ENCODE assay signal across 1 cellular context in the genomic region with DNA sequence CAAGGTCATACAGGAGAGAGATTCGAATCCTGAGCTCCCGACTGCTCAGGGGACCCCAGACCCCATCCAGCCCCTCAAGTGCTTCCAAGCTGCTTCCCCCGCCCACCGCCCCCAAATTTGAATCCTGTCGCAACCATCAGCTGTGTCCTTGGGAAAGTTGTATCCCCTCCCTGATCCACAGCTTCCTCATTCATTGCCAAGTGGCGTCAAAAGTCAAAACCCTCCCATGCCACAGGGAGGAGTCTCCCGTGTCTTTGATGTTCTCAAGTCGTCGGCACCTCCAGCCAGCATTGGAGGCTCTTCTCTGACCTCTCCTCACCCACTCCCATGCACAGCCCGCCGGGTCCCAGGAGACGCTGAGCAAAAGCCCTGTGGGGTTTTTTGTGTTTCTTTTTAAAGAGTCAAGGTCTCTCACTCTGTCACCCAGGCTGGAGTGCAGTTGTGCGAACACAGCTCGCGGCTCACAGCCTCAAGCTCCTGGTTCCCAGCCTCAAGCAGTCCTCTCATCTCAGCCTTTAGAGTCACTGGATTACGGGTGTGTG.
TF ChIP-seq lines count a peak whose summit lies in the region.

No MANE protein-coding gene starts in this region.

TF ChIP-seq in HepG2, 621 proteins besides CTCF, POLR2A, EP300 and RAD21:
- TF ChIP-seq, protein P1, sequence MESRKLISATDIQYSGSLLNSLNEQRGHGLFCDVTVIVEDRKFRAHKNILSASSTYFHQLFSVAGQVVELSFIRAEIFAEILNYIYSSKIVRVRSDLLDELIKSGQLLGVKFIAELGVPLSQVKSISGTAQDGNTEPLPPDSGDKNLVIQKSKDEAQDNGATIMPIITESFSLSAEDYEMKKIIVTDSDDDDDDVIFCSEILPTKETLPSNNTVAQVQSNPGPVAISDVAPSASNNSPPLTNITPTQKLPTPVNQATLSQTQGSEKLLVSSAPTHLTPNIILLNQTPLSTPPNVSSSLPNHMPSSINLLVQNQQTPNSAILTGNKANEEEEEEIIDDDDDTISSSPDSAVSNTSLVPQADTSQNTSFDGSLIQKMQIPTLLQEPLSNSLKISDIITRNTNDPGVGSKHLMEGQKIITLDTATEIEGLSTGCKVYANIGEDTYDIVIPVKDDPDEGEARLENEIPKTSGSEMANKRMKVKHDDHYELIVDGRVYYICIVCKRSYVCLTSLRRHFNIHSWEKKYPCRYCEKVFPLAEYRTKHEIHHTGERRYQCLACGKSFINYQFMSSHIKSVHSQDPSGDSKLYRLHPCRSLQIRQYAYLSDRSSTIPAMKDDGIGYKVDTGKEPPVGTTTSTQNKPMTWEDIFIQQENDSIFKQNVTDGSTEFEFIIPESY (CRISPR knock-in tag; IDR thresholded peaks at IDR 0.05): peak; percentile 66
- TF ChIP-seq, protein P2, sequence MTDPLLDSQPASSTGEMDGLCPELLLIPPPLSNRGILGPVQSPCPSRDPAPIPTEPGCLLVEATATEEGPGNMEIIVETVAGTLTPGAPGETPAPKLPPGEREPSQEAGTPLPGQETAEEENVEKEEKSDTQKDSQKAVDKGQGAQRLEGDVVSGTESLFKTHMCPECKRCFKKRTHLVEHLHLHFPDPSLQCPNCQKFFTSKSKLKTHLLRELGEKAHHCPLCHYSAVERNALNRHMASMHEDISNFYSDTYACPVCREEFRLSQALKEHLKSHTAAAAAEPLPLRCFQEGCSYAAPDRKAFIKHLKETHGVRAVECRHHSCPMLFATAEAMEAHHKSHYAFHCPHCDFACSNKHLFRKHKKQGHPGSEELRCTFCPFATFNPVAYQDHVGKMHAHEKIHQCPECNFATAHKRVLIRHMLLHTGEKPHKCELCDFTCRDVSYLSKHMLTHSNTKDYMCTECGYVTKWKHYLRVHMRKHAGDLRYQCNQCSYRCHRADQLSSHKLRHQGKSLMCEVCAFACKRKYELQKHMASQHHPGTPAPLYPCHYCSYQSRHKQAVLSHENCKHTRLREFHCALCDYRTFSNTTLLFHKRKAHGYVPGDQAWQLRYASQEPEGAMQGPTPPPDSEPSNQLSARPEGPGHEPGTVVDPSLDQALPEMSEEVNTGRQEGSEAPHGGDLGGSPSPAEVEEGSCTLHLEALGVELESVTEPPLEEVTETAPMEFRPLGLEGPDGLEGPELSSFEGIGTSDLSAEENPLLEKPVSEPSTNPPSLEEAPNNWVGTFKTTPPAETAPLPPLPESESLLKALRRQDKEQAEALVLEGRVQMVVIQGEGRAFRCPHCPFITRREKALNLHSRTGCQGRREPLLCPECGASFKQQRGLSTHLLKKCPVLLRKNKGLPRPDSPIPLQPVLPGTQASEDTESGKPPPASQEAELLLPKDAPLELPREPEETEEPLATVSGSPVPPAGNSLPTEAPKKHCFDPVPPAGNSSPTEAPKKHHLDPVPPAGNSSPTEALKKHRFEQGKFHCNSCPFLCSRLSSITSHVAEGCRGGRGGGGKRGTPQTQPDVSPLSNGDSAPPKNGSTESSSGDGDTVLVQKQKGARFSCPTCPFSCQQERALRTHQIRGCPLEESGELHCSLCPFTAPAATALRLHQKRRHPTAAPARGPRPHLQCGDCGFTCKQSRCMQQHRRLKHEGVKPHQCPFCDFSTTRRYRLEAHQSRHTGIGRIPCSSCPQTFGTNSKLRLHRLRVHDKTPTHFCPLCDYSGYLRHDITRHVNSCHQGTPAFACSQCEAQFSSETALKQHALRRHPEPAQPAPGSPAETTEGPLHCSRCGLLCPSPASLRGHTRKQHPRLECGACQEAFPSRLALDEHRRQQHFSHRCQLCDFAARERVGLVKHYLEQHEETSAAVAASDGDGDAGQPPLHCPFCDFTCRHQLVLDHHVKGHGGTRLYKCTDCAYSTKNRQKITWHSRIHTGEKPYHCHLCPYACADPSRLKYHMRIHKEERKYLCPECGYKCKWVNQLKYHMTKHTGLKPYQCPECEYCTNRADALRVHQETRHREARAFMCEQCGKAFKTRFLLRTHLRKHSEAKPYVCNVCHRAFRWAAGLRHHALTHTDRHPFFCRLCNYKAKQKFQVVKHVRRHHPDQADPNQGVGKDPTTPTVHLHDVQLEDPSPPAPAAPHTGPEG (CRISPR knock-in tag; IDR thresholded peaks at IDR 0.05): no peak
- TF ChIP-seq POLR2G (IDR thresholded peaks at IDR 0.05; ENCODE audit: low read depth, low read length) (0 out of 2 replicates have a peak, but pooled peaks have one; percentile 29), TBL1XR1 (IDR thresholded peaks at IDR 0.05; ENCODE audit: borderline replicate concordance, low read length, partially characterized antibody) (no peak)
TF ChIP-seq in HepG2: peak in this region for 2.
